ENCODE assay signal across 22 cellular contexts in the genomic region with DNA sequence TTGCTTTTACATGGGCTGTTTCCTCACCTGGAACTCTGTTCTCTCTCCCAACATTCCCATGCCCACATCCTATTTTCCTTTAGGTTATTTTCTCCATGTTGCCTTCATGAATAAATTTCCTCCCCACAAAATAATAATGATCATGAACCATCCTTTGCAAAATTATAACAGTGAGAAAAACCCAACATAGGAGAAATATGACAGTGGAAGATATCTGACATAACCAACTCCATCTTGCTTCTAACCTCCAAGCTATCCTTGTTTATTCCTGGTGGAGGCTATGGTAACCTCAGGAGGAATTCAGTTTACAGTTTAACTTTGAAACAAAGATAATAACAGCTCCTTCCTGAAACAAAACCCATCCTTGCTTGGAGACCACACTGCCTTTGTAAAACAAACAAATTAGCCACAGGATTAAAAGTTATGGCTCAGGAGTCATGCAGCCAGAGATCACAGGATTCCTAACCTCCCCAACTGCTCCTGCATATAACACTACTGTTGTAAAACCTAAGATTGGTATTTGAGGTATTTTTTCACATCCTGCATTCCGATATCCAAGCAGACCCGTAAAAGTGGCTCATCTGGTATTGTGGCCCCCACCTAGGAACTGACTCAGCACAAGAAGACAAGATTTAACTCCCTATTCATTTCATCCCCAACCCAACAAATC.
DNase-seq lines count a peak whose midpoint lies in the region; ATAC-seq and TF ChIP-seq lines count a peak whose summit lies in the region.
"Had no signal": no experiment of that assay in that cellular context is flagged by ENCODE, and none has a peak within 500 bp of the region (broad histone marks: within the 10 kb centered on the region; RNA-seq: fewer than 3 reads in every experiment).

No MANE protein-coding gene starts in this region.

- H3K27ac ChIP-seq in PC-3 (ENCODE audit: low read length) = no peak overlapping the region
- no peak overlapping the region for H3K27ac ChIP-seq in WERI-Rb-1
- H3K27ac ChIP-seq: BLaER1, cardiac muscle cell, esophagus squamous epithelium, GM23248, KMS-11, psoas muscle had no signal

- no peak for ATAC-seq in PC-3
- ATAC-seq: psoas muscle had no signal

- H3K4me1 Mint-ChIP-seq in endothelial cell (ENCODE audit: unreplicated experiment) = peaks cover 11% of the 10 kb centered on the region

- DNase-seq in ELF-1 (ENCODE audit: low read depth, low spot score) = peak; percentile 34
- DNase-seq in PC-3 = peak; percentile 25
- no peak for DNase-seq in endothelial cell (ENCODE audit: low spot score)
- DNase-seq in non-pigmented ciliary epithelial cell (ENCODE audit: low read depth) = peak; percentile 62
- no peak for DNase-seq in HEK293T (ENCODE audit: extremely low spot score)
- DNase-seq in NCI-H1105 treated with DMSO at 0.1 percent for 48 hours (lab: John Stamatoyannopoulos, UW) = no peak
- DNase-seq in WERI-Rb-1 = no peak
- no peak for DNase-seq in NCI-H2029 (lab: John Stamatoyannopoulos, UW)
- DNase-seq: activated CD4-positive, CD25-positive, alpha-beta regulatory T cell treated with anti-CD3 and anti-CD28 coated beads, Interleukin-2, amount 50 U/mL, for 72 hours; esophagus squamous epithelium; GM23248; kidney; midbrain; NCI-H1092 treated with DMSO at 0.1 percent for 48 hours; NCI-H2107; NCI-H524 treated with DMSO at 0.1 percent for 48 hours; psoas muscle; stimulated activated CD4-positive, alpha-beta T cell treated with anti-CD3 and anti-CD28 coated beads, Interleukin-12 subunit alpha, Interleukin-12 subunit beta, amount 100 ng/mL, for 4 hours had no signal

- H2AFZ ChIP-seq in PC-3 (ENCODE audit: low read length) = no peak overlapping the region
- H2AFZ ChIP-seq: GM23248 had no signal

- H3K4me3 ChIP-seq in PC-3 (ENCODE audit: low read length) = no peak overlapping the region
- H3K4me3 ChIP-seq in WERI-Rb-1 (ENCODE audit: low read depth, low read length) = no peak overlapping the region
- H3K4me3 ChIP-seq: BLaER1, cardiac muscle cell, esophagus squamous epithelium, GM23248, psoas muscle had no signal

- H3K27me3 Mint-ChIP-seq in endothelial cell (ENCODE audit: unreplicated experiment) = no peaks in the 10 kb centered on the region

- H3K9me3 ChIP-seq in PC-3 (ENCODE audit: low read length) = no peaks in the 10 kb centered on the region
- H3K9me3 ChIP-seq in WERI-Rb-1 (ENCODE audit: severe bottlenecking) = no peaks in the 10 kb centered on the region

- POLR2A ChIA-PET in PC-3 (lab: Charles Lee; ENCODE audit: unreplicated experiment) (no interaction called here), HEK293T (lab: Yijun Ruan, JAX) (no interaction called here)

- H3K4me3 Mint-ChIP-seq in endothelial cell (ENCODE audit: unreplicated experiment) = no peak overlapping the region

- TF ChIP-seq CTCF in PC-3 (conservative IDR thresholded peaks at IDR 0.05; ENCODE audit: low read depth, low read length) = no peak
- TF ChIP-seq CTCF in endothelial cell (IDR thresholded peaks at IDR 0.05; ENCODE audit: unreplicated experiment) = no peak
- no peak for TF ChIP-seq CTCF in WERI-Rb-1 (IDR thresholded peaks at IDR 0.05; ENCODE audit: low read depth, low read length)

- CTCF ChIA-PET in PC-3 (lab: Charles Lee) = no interaction called here
- CTCF ChIA-PET in HEK293T (lab: Yijun Ruan, JAX) = interaction anchor here (0.6 kb wide), 1 partner anchor 252 kb away, joined by 3 read pairs; no protein-coding TSS in a partner anchor

- peak overlapping the region; percentile 61 for H3K27ac Mint-ChIP-seq in endothelial cell (ENCODE audit: unreplicated experiment)
- H3K27ac Mint-ChIP-seq: activated T-helper 2 cell treated with anti-CD3 and anti-CD28 coated beads, Interferon-gamma antibody, Interleukin-2, Interleukin-4, amounts not matched to agents 10 μg/mL and 5 μg/mL and 100 μg/mL, durations not matched to agents 14 hours and 24 hours and 36 hours had no signal

- no peaks in the 10 kb centered on the region for H3F3A ChIP-seq in PC-3 (ENCODE audit: low read length, unreplicated experiment)

- no peaks in the 10 kb centered on the region for H3K9me2 ChIP-seq in PC-3 (replicated peaks; ENCODE audit: low read length)

- H3K36me3 Mint-ChIP-seq in endothelial cell (ENCODE audit: low read depth, unreplicated experiment) = no peaks in the 10 kb centered on the region

- H4K20me1 ChIP-seq in PC-3 (ENCODE audit: low read length) = no peaks in the 10 kb centered on the region
- H4K20me1 ChIP-seq: BLaER1 had no signal

- H3K9me3 Mint-ChIP-seq in endothelial cell (ENCODE audit: unreplicated experiment) = no peaks in the 10 kb centered on the region

- intact Hi-C loops in PC-3 (cut with micrococcal nuclease) = no loop called here

- H3K27me3 ChIP-seq in PC-3 (ENCODE audit: low read length) (no peaks in the 10 kb centered on the region), WERI-Rb-1 (ENCODE audit: insufficient read depth, low read depth, severe bottlenecking) (no peaks in the 10 kb centered on the region)
- H3K27me3 ChIP-seq: BLaER1, cardiac muscle cell, esophagus squamous epithelium had no signal

- no peaks in the 10 kb centered on the region for H3K36me3 ChIP-seq in PC-3 (ENCODE audit: low read depth, low read length)
- peaks cover 5% of the 10 kb centered on the region; the same call in 1 of the 2 replicates for H3K36me3 ChIP-seq in WERI-Rb-1
- H3K36me3 ChIP-seq: BLaER1, cardiac muscle cell, esophagus squamous epithelium had no signal

- BruUV-seq in PC-3 (replicated peaks; lab: Mats Ljungman, UMichigan) = no TSS peak

- peaks cover 5% of the 10 kb centered on the region; the same call in 1 of the 2 replicates for H3K4me1 ChIP-seq in PC-3 (ENCODE audit: insufficient read depth, low read length)
- H3K4me1 ChIP-seq: BLaER1, esophagus squamous epithelium, psoas muscle had no signal

- H3K9ac ChIP-seq in PC-3 (ENCODE audit: low read length) = no peak overlapping the region
- H3K9ac ChIP-seq: BLaER1, GM23248, KMS-11 had no signal

- H3K4me2 ChIP-seq in PC-3 (ENCODE audit: low read length) = no peak overlapping the region
- H3K4me2 ChIP-seq: BLaER1, KMS-11 had no signal

- H3K79me2 ChIP-seq in PC-3 (ENCODE audit: low read length) = no peaks in the 10 kb centered on the region

TF ChIP-seq in HEK293T, 16 proteins besides CTCF, POLR2A, EP300 and RAD21:
- TF ChIP-seq ARNT (IDR thresholded peaks at IDR 0.05) (no peak), TARDBP (IDR thresholded peaks at IDR 0.05) (no peak), FOXA1 (IDR thresholded peaks at IDR 0.05) (no peak), FOXK2 (IDR thresholded peaks at IDR 0.05) (no peak)

Comparison
In these comparisons a context has a peak if more than half of its experiments do, and no peak if none do; other contexts are left out.
1. DNase-seq: peak in ELF-1 (single experiment), PC-3 (single experiment) and non-pigmented ciliary epithelial cell (single experiment); none in endothelial cell (single experiment), HEK293T (single experiment), NCI-H1105 treated with DMSO at 0.1 percent for 48 hours (single experiment), WERI-Rb-1 (single experiment) and NCI-H2029 (single experiment).